Comparison of ENCODE assay signal across 10 cellular contexts in genomic region chr5:141598389-141599360, GRCh38. TPM values are rescaled to one million over a fixed set of nuclear protein-coding genes. Genes with fewer than 3 reads are reported as not detected.
DNase-seq lines count a peak whose midpoint lies in the region; ATAC-seq, FAIRE-seq and TF ChIP-seq lines count a peak whose summit lies in the region.
"Had no signal": no experiment of that assay in that cellular context is flagged by ENCODE, and none has a peak within 500 bp of the region (broad histone marks: within the 10 kb centered on the region; RNA-seq: fewer than 3 reads in every experiment).

No MANE protein-coding gene starts in this region.

- no peak for TF ChIP-seq EP300 in K562 (IDR thresholded peaks at IDR 0.05; ENCODE audit: low read length)

- POLR2A ChIA-PET in K562 (lab: Yijun Ruan, JAX), result interaction anchor here (0.6 to 3.1 kb wide), 5 partner anchors 10 to 701 kb away, joined by 3 to 16 read pairs (median 4); partner anchors contain the start of genes DIAPH1 and PCDHGB1

- FAIRE-seq in K562 (lab: Jason Lieb, UNC), result no peak

- CTCF ChIA-PET in K562 (lab: Yijun Ruan, JAX; ENCODE audit: low intra/inter-chr PET ratio), result no interaction called here

- H3K4me3 ChIP-seq in DND-41 (ENCODE audit: low read depth in 1 of 2, low read length in 2 of 2), result no peak overlapping the region
- no peak overlapping the region for H3K4me3 ChIP-seq in K562
- no peak overlapping the region for H3K4me3 ChIP-seq in mucosa of descending colon
- H3K4me3 ChIP-seq: Peyer's patch had no signal

- WGBS in K562 (ENCODE audit: insufficient coverage, low coverage, missing lambda C conversion rate), result 59% methylated on average over 3 of the region's 3 CpGs

- no peaks in the 10 kb centered on the region for H3K9me1 ChIP-seq in K562 (ENCODE audit: control insufficient read depth, insufficient read depth, low read length)

- H3K4me1 ChIP-seq in DND-41 (ENCODE audit: insufficient read depth, low read length), result peaks cover 58% of the 10 kb centered on the region
- peaks cover 6 to 33% of the 10 kb centered on the region in 2 experiments; a peak in 3 of 5 replicates for H3K4me1 ChIP-seq in K562 (replicated peaks in 1 of 2; ENCODE audit: control insufficient read depth in 2 of 2, insufficient read depth in 2 of 2, low read length in 2 of 2)
- H3K4me1 ChIP-seq in mucosa of descending colon (ENCODE audit: low read depth), result no peaks in the 10 kb centered on the region

- H3K27ac ChIP-seq in DND-41 (ENCODE audit: low read length), result peak overlapping the region; percentile 61
- H3K27ac ChIP-seq in K562 (ENCODE audit: extremely low read depth, low read depth, low read length), result 0 out of 3 replicates have a peak overlapping the region, but pooled peaks have one; percentile 11

- BruUV-seq in K562 (replicated peaks; lab: Mats Ljungman, UMichigan), result no TSS peak

- no peak for TF ChIP-seq POLR2A in K562 (conservative IDR thresholded peaks at IDR 0.05)

- no peak for TF ChIP-seq CTCF in DND-41 (IDR thresholded peaks at IDR 0.05; ENCODE audit: borderline replicate concordance, extremely low read depth, low read length, poor library complexity, severe bottlenecking)
- TF ChIP-seq CTCF in K562 (IDR thresholded peaks at IDR 0.05 in 2 of 3, conservative IDR thresholded peaks at IDR 0.05 in 1 of 3; ENCODE audit: insufficient read depth in 2 of 3, low read depth in 1 of 3, low read length in 3 of 3), result no peak
- no peak for TF ChIP-seq CTCF in mucosa of descending colon (IDR thresholded peaks at IDR 0.05)

- H3K27me3 ChIP-seq in DND-41 (ENCODE audit: insufficient read depth, low read length, poor library complexity) (no peaks in the 10 kb centered on the region), K562 (ENCODE audit: control insufficient read depth in 2 of 2, insufficient read depth in 2 of 2, low read length in 2 of 2) (no peaks in the 10 kb centered on the region)
- H3K27me3 ChIP-seq: Peyer's patch had no signal

- H3K9ac ChIP-seq in DND-41 (ENCODE audit: low read depth, low read length) (no peak overlapping the region), K562 (ENCODE audit: insufficient read depth in 1 of 2, low read depth in 2 of 2, low read length in 2 of 2) (no peak overlapping the region)

- H3K4me2 ChIP-seq in DND-41 (ENCODE audit: insufficient read depth, low read length), result 0 out of 2 replicates have a peak overlapping the region, but pooled peaks have one; percentile 9
- H3K4me2 ChIP-seq in K562 (ENCODE audit: insufficient read depth, low read length), result no peak overlapping the region

- no peaks in the 10 kb centered on the region for H3K9me3 ChIP-seq in DND-41 (ENCODE audit: insufficient read depth, low read length, severe bottlenecking)
- no peaks in the 10 kb centered on the region for H3K9me3 ChIP-seq in K562 (replicated peaks; ENCODE audit: control insufficient read depth, insufficient read depth, low read depth, low read length)
- no peaks in the 10 kb centered on the region for H3K9me3 ChIP-seq in mucosa of descending colon
- H3K9me3 ChIP-seq: Peyer's patch had no signal

- ATAC-seq in DND-41 (ENCODE audit: insufficient read depth, low read depth) (peak; percentile 41; the same call in 1 of the 3 replicates), HG02981 (IDR thresholded peaks at IDR 0.05; ENCODE audit: unreplicated experiment) (peak; percentile 44), K562 (peak; percentile 36), mucosa of descending colon (peak; percentile 36), HG02970 (IDR thresholded peaks at IDR 0.05; ENCODE audit: low FRiP score, unreplicated experiment) (no peak)

- no peak for TF ChIP-seq RAD21 in K562 (CRISPR knock-in tag; conservative IDR thresholded peaks at IDR 0.05 in 1 of 2, IDR thresholded peaks at IDR 0.05 in 1 of 2)

- DNase-seq in DND-41 (no peak), K562 (ENCODE audit: extremely low read depth in 1 of 4, low spot score in 3 of 4) (no peak), mucosa of descending colon (no peak), NCI-H82 treated with DMSO at 0.1 percent for 48 hours (lab: John Stamatoyannopoulos, UW; ENCODE audit: unreplicated experiment) (no peak), CD1c-positive myeloid dendritic cell (ENCODE audit: extremely low spot score) (no peak)
- no peak for DNase-seq in stimulated activated CD4-positive, alpha-beta T cell treated with anti-CD3 and anti-CD28 coated beads, Interleukin-1b, Interleukin-23, amount 100 ng/mL, for 48 hours
- DNase-seq: mesendoderm, Peyer's patch had no signal

- in situ Hi-C loops in K562 (cut with MboI), result no loop called here

- H3K36me3 ChIP-seq in DND-41 (ENCODE audit: insufficient read depth, low read length), result peaks cover 26% of the 10 kb centered on the region
- H3K36me3 ChIP-seq in K562 (ENCODE audit: control insufficient read depth, insufficient read depth, low read length), result peaks cover 58% of the 10 kb centered on the region
- no peaks in the 10 kb centered on the region for H3K36me3 ChIP-seq in mucosa of descending colon (ENCODE audit: low read depth)
- H3K36me3 ChIP-seq: Peyer's patch had no signal

- H2AFZ ChIP-seq in DND-41 (ENCODE audit: low read depth, low read length), result no peak overlapping the region
- H2AFZ ChIP-seq in K562 (ENCODE audit: low read depth, low read length), result no peak overlapping the region

- peaks cover 98% of the 10 kb centered on the region for H3K79me2 ChIP-seq in DND-41 (ENCODE audit: insufficient read depth, low read length)
- H3K79me2 ChIP-seq in K562 (ENCODE audit: control insufficient read depth, insufficient read depth, low read length), result peaks cover 97% of the 10 kb centered on the region

- intact Hi-C loops in K562 (cut with micrococcal nuclease) (no loop called here), mucosa of descending colon (cut with DNase I, micrococcal nuclease) (no loop called here)

- H4K20me1 ChIP-seq in DND-41 (ENCODE audit: insufficient read depth, low read length) (peaks cover 36% of the 10 kb centered on the region), K562 (replicated peaks; ENCODE audit: control insufficient read depth, insufficient read depth, low read length) (0 out of 2 replicates have a peak, but pooled peaks cover 7% of the 10 kb centered on the region)

RNA-seq across cellular contexts. Expression of gene DIAPH1, which starts 20.1 kb away (rescaled TPM):
- total RNA-seq in K562 (2011; cell fraction: chromatin; rRNA removed; ENCODE audit: low replicate concordance), result 295 and 514 TPM in 2 replicates
- 151 and 162 TPM in 2 replicates for total RNA-seq in K562 (2011; cell fraction: nucleolus; rRNA removed)
- 271 and 317 TPM in 2 replicates for total RNA-seq in K562 (2011; cell fraction: nucleoplasm; rRNA removed)
- total RNA-seq in K562 (2014; rRNA removed), result 90.1 and 91.4 TPM in 2 replicates
- 73.7 and 84.9 TPM in 2 replicates for total RNA-seq in K562 (2014; rRNA removed; fragmentation: Illumina TruSeq; extraction: Trizol)
- 60.8 and 68.0 TPM in 2 replicates for total RNA-seq in K562 (2015; rRNA removed; fragmentation: Illumina TruSeq; extraction: Trizol)
- total RNA-seq in K562 (2021), result 268 and 328 TPM in 2 replicates
- 146 and 159 TPM in 2 replicates for polyA plus RNA-seq in K562 (2011; rRNA removed)
- 137 TPM in 2 replicates for polyA plus RNA-seq in K562 (2011; cell fraction: cytosol; rRNA removed)
- polyA plus RNA-seq in K562 (2011; cell fraction: nucleus; rRNA removed), result 325 and 501 TPM in 2 replicates
- polyA plus RNA-seq in K562 (2012), result 172 and 199 TPM in 2 replicates
- 261 and 291 TPM in 2 replicates for polyA plus RNA-seq in K562 (2014; fragmentation: Illumina TruSeq; extraction: Trizol)
- polyA plus RNA-seq in K562 (2014; fragmentation: Nextera tagmentation; extraction: Ambion mirVana), result 10 to 100 TPM; 75.8 to 97.8 TPM
- polyA plus RNA-seq in K562 (2014; rRNA removed), result 131 and 168 TPM in 2 replicates
- 279 and 286 TPM in 2 replicates for polyA minus RNA-seq in K562 (2011; rRNA and poly(A)+ RNA removed)
- 184 and 249 TPM in 2 replicates for polyA minus RNA-seq in K562 (2011; cell fraction: cytosol; rRNA and poly(A)+ RNA removed)
- polyA minus RNA-seq in K562 (2011; cell fraction: nucleus; rRNA and poly(A)+ RNA removed), result 108 and 288 TPM in 2 replicates
- 10 to 100 TPM; 53.3 to 87.7 (median 82.7) TPM for total RNA-seq in mucosa of descending colon

RNA-seq across cellular contexts. Expression of gene HDAC3, which starts 38.0 kb away (rescaled TPM):
- 380 and 433 TPM in 2 replicates for total RNA-seq in K562 (2011; cell fraction: chromatin; rRNA removed; ENCODE audit: low replicate concordance)
- total RNA-seq in K562 (2011; cell fraction: nucleolus; rRNA removed), result 249 and 274 TPM in 2 replicates
- total RNA-seq in K562 (2011; cell fraction: nucleoplasm; rRNA removed), result 332 and 388 TPM in 2 replicates
- total RNA-seq in K562 (2014; rRNA removed), result 111 and 160 TPM in 2 replicates
- total RNA-seq in K562 (2014; rRNA removed; fragmentation: Illumina TruSeq; extraction: Trizol), result 118 and 129 TPM in 2 replicates
- total RNA-seq in K562 (2015; rRNA removed; fragmentation: Illumina TruSeq; extraction: Trizol), result 116 and 130 TPM in 2 replicates
- 114 and 119 TPM in 2 replicates for total RNA-seq in K562 (2021)
- 190 and 191 TPM in 2 replicates for polyA plus RNA-seq in K562 (2011; rRNA removed)
- 207 and 230 TPM in 2 replicates for polyA plus RNA-seq in K562 (2011; cell fraction: cytosol; rRNA removed)
- polyA plus RNA-seq in K562 (2011; cell fraction: nucleus; rRNA removed), result 365 and 426 TPM in 2 replicates
- polyA plus RNA-seq in K562 (2012), result 77.6 and 93.4 TPM in 2 replicates
- 144 and 153 TPM in 2 replicates for polyA plus RNA-seq in K562 (2014; fragmentation: Illumina TruSeq; extraction: Trizol)
- 100 to 1,000 TPM in 1 of 2 experiments, 10 to 100 TPM in 1; 89.7 to 107 TPM for polyA plus RNA-seq in K562 (2014; fragmentation: Nextera tagmentation; extraction: Ambion mirVana)
- polyA plus RNA-seq in K562 (2014; rRNA removed), result 120 and 137 TPM in 2 replicates
- 136 and 147 TPM in 2 replicates for polyA minus RNA-seq in K562 (2011; rRNA and poly(A)+ RNA removed)
- 73.0 and 87.2 TPM in 2 replicates for polyA minus RNA-seq in K562 (2011; cell fraction: cytosol; rRNA and poly(A)+ RNA removed)
- polyA minus RNA-seq in K562 (2011; cell fraction: nucleus; rRNA and poly(A)+ RNA removed), result 80.6 and 114 TPM in 2 replicates
- total RNA-seq in mucosa of descending colon, result 10 to 100 TPM; 45.1 to 47.0 (median 45.8) TPM

RNA-seq across cellular contexts. Expression of gene RELL2, which starts 38.1 kb away (rescaled TPM):
- 14.3 and 44.8 TPM in 2 replicates for total RNA-seq in K562 (2011; cell fraction: chromatin; rRNA removed; ENCODE audit: low replicate concordance)
- 46.6 and 54.9 TPM in 2 replicates for total RNA-seq in K562 (2011; cell fraction: nucleolus; rRNA removed)
- total RNA-seq in K562 (2011; cell fraction: nucleoplasm; rRNA removed), result 22.9 and 26.5 TPM in 2 replicates
- total RNA-seq in K562 (2014; rRNA removed) (30.7 and 35.5 TPM in 2 replicates), K562 (2014; rRNA removed; fragmentation: Illumina TruSeq; extraction: Trizol) (5.0 and 7.0 TPM in 2 replicates), K562 (2015; rRNA removed; fragmentation: Illumina TruSeq; extraction: Trizol) (14.1 and 14.3 TPM in 2 replicates), K562 (2021) (22.9 and 23.3 TPM in 2 replicates), mucosa of descending colon (1 to 10 TPM; 2.3 to 3.9 (median 3.3) TPM)
- polyA plus RNA-seq in K562 (2011; rRNA removed) (17.4 and 17.9 TPM in 2 replicates), K562 (2014; fragmentation: Illumina TruSeq; extraction: Trizol) (13.3 and 19.8 TPM in 2 replicates), K562 (2014; fragmentation: Nextera tagmentation; extraction: Ambion mirVana) (under 1 TPM; 0.06 to 0.76 TPM), K562 (2014; rRNA removed) (33.8 and 36.0 TPM in 2 replicates)
- 15.7 and 32.1 TPM in 2 replicates for polyA plus RNA-seq in K562 (2011; cell fraction: cytosol; rRNA removed)
- 65.3 and 140 TPM in 2 replicates for polyA plus RNA-seq in K562 (2011; cell fraction: nucleus; rRNA removed)
- polyA plus RNA-seq in K562 (2012), result 4.8 and 10.5 TPM in 2 replicates
- polyA minus RNA-seq in K562 (2011; rRNA and poly(A)+ RNA removed), result 6.0 and 11.9 TPM in 2 replicates
- polyA minus RNA-seq in K562 (2011; cell fraction: cytosol; rRNA and poly(A)+ RNA removed), result 7.4 and 8.4 TPM in 2 replicates
- 18.0 and 23.8 TPM in 2 replicates for polyA minus RNA-seq in K562 (2011; cell fraction: nucleus; rRNA and poly(A)+ RNA removed)

RNA-seq across cellular contexts. Expression of gene FCHSD1, which starts 52.5 kb away (rescaled TPM):
- total RNA-seq in K562 (2011; cell fraction: chromatin; rRNA removed; ENCODE audit: low replicate concordance), result 160 and 307 TPM in 2 replicates
- total RNA-seq in K562 (2011; cell fraction: nucleolus; rRNA removed), result 128 and 139 TPM in 2 replicates
- total RNA-seq in K562 (2011; cell fraction: nucleoplasm; rRNA removed), result 143 and 150 TPM in 2 replicates
- total RNA-seq in K562 (2014; rRNA removed), result 19.2 and 20.6 TPM in 2 replicates
- total RNA-seq in K562 (2014; rRNA removed; fragmentation: Illumina TruSeq; extraction: Trizol), result 7.0 and 7.9 TPM in 2 replicates
- 12.9 and 13.7 TPM in 2 replicates for total RNA-seq in K562 (2015; rRNA removed; fragmentation: Illumina TruSeq; extraction: Trizol)
- 19.2 and 26.5 TPM in 2 replicates for total RNA-seq in K562 (2021)
- 24.8 and 36.2 TPM in 2 replicates for polyA plus RNA-seq in K562 (2011; rRNA removed)
- polyA plus RNA-seq in K562 (2011; cell fraction: cytosol; rRNA removed), result 11.3 and 18.8 TPM in 2 replicates
- 300 and 346 TPM in 2 replicates for polyA plus RNA-seq in K562 (2011; cell fraction: nucleus; rRNA removed)
- 16.4 and 35.9 TPM in 2 replicates for polyA plus RNA-seq in K562 (2012)
- polyA plus RNA-seq in K562 (2014; fragmentation: Illumina TruSeq; extraction: Trizol), result 13.6 and 20.6 TPM in 2 replicates
- polyA plus RNA-seq in K562 (2014; fragmentation: Nextera tagmentation; extraction: Ambion mirVana), result under 1 TPM; 0.35 to 0.84 TPM
- polyA plus RNA-seq in K562 (2014; rRNA removed), result 28.6 and 37.5 TPM in 2 replicates
- 7.8 and 12.4 TPM in 2 replicates for polyA minus RNA-seq in K562 (2011; rRNA and poly(A)+ RNA removed)
- polyA minus RNA-seq in K562 (2011; cell fraction: cytosol; rRNA and poly(A)+ RNA removed), result 12.8 and 13.1 TPM in 2 replicates
- polyA minus RNA-seq in K562 (2011; cell fraction: nucleus; rRNA and poly(A)+ RNA removed), result 43.8 and 62.2 TPM in 2 replicates
- total RNA-seq in mucosa of descending colon, result 10 to 100 TPM; 16.3 to 23.3 (median 17.6) TPM
